Comparison of ENCODE assay signal across 23 cellular contexts in genomic region chr1:65827346-65827745, GRCh38.
"Had no signal": no experiment of that assay in that cellular context is flagged by ENCODE, and none has a peak within 500 bp of the region (broad histone marks: within the 10 kb centered on the region; RNA-seq: fewer than 3 reads in every experiment).

No MANE protein-coding gene starts in this region.

- H3K9me3 Mint-ChIP-seq: activated B cell treated with CpG ODN at 0.5 μM for 24 hours, endodermal cell had no signal

- H3K4me1 Mint-ChIP-seq: activated B cell treated with CpG ODN at 0.5 μM for 24 hours, endodermal cell, immature natural killer cell, neural crest cell had no signal

- ATAC-seq: activated naive CD4-positive, alpha-beta T cell treated with anti-CD3 and anti-CD28 coated beads, Interleukin-2, amount 50 U/mL, for 72 hours; left lobe of liver; lower lobe of right lung; naive thymus-derived CD4-positive, alpha-beta T cell; upper lobe of right lung had no signal

- H3K4me3 Mint-ChIP-seq: activated B cell treated with CpG ODN at 0.5 μM for 24 hours; activated CD4-positive, alpha-beta memory T cell treated with anti-CD3 and anti-CD28 coated beads, Interleukin-2, amount 10 ng/mL, durations not matched to agents 7 days and 5 days; activated T-helper 1 cell treated with anti-CD3 and anti-CD28 coated beads, Interleukin-12 subunit alpha, Interleukin-12 subunit beta, Interleukin-2, Interleukin-4 antibody, amounts not matched to agents 30 ng/mL and 10 ng/mL and 1 ng/mL, durations not matched to agents 14 hours and 24 hours and 36 hours; endodermal cell; immature natural killer cell; naive thymus-derived CD4-positive, alpha-beta T cell; neural crest cell; T-helper 1 cell treated with Interleukin-12 subunit alpha and Interleukin-12 subunit beta and Interleukin-4 antibody, amounts not matched to agents 30 μg/mL and 1 μg/mL, for 36 hours had no signal

- H3K27me3 Mint-ChIP-seq: activated B cell treated with CpG ODN at 0.5 μM for 24 hours had no signal

- H3K36me3 Mint-ChIP-seq: activated naive CD4-positive, alpha-beta T cell treated with anti-CD3 and anti-CD28 coated beads, Interleukin-2, amount 50 U/mL, for 72 hours; immature natural killer cell had no signal

- H3K27ac Mint-ChIP-seq: activated B cell treated with CpG ODN at 0.5 μM for 24 hours; activated CD4-positive, alpha-beta memory T cell treated with anti-CD3 and anti-CD28 coated beads, Interleukin-2, amount 10 ng/mL, durations not matched to agents 7 days and 5 days; activated naive CD4-positive, alpha-beta T cell treated with anti-CD3 and anti-CD28 coated beads, Interleukin-2, amount 50 U/mL, for 72 hours; activated T-helper 1 cell treated with anti-CD3 and anti-CD28 coated beads, Interleukin-12 subunit alpha, Interleukin-12 subunit beta, Interleukin-2, Interleukin-4 antibody, amounts not matched to agents 30 ng/mL and 10 ng/mL and 1 ng/mL, durations not matched to agents 14 hours and 24 hours and 36 hours; endodermal cell; immature natural killer cell; naive thymus-derived CD4-positive, alpha-beta T cell; T-helper 1 cell treated with Interleukin-12 subunit alpha and Interleukin-12 subunit beta and Interleukin-4 antibody, amounts not matched to agents 30 μg/mL and 1 μg/mL, for 36 hours had no signal

- H3K4me3 ChIP-seq: adrenal gland, ascending aorta, coronary artery, hepatocyte, lower lobe of right lung, sigmoid colon, upper lobe of right lung had no signal

- DNase-seq: activated B cell treated with CpG ODN at 0.5 μM for 24 hours; activated CD4-positive, alpha-beta memory T cell treated with anti-CD3 and anti-CD28 coated beads, Interleukin-2, amount 10 ng/mL, durations not matched to agents 7 days and 5 days; activated CD4-positive, alpha-beta T cell treated with anti-CD3 and anti-CD28 coated beads for 4 hours; activated gamma-delta T cell treated with Interleukin-2 at 50 U/mL for 16 hours; adrenal gland; cerebellar nuclear complex; endodermal cell; immature natural killer cell; lower lobe of right lung; naive thymus-derived CD4-positive, alpha-beta T cell; sigmoid colon; stimulated activated CD4-positive, alpha-beta T cell treated with anti-CD3 and anti-CD28 coated beads, Interleukin-4, amount 100 ng/mL, for 24 hours; stimulated activated naive CD4-positive, alpha-beta T cell treated with Interleukin-2 at 50 U/mL for 16 hours; T1000; upper lobe of right lung had no signal
